ENCODE assay signal across 8 cellular contexts in genomic region chr6:4778086-4778485, GRCh38. TPM values are rescaled to one million over a fixed set of nuclear protein-coding genes. Genes with fewer than 3 reads are reported as not detected.
DNase-seq lines count a peak whose midpoint lies in the region; ATAC-seq and TF ChIP-seq lines count a peak whose summit lies in the region.

No MANE protein-coding gene starts in this region.

- DNase-seq in A172 (ENCODE audit: low spot score) (peak; percentile 18), GM13977 (ENCODE audit: low spot score) (peak; percentile 68), immature natural killer cell (no peak), SKM-1 treated with dmso at 0.1 percent for 144 hours (lab: John Stamatoyannopoulos, UW; ENCODE audit: unreplicated experiment) (no peak), DMS79 treated with DMSO at 0.1 percent for 48 hours (lab: John Stamatoyannopoulos, UW) (no peak), caudate nucleus (lab: John Stamatoyannopoulos, UW) (no peak)
- no peak for DNase-seq in activated CD4-positive, alpha-beta memory T cell treated with anti-CD3 and anti-CD28 coated beads for 36 hours

- peak overlapping the region; percentile 76 for H3K27ac Mint-ChIP-seq in activated CD4-positive, alpha-beta memory T cell treated with anti-CD3 and anti-CD28 coated beads for 36 hours
- H3K27ac Mint-ChIP-seq in immature natural killer cell: peak overlapping the region; percentile 4 to 54 (median 19)

- H3K36me3 Mint-ChIP-seq in activated CD4-positive, alpha-beta memory T cell treated with anti-CD3 and anti-CD28 coated beads for 36 hours: peaks cover 10% of the 10 kb centered on the region
- no peaks in the 10 kb centered on the region for H3K36me3 Mint-ChIP-seq in immature natural killer cell

- H3K9me3 Mint-ChIP-seq in activated CD4-positive, alpha-beta memory T cell treated with anti-CD3 and anti-CD28 coated beads for 36 hours: peaks cover 12% of the 10 kb centered on the region
- no peaks in the 10 kb centered on the region for H3K9me3 Mint-ChIP-seq in immature natural killer cell

- H3K4me1 Mint-ChIP-seq in activated CD4-positive, alpha-beta memory T cell treated with anti-CD3 and anti-CD28 coated beads for 36 hours (ENCODE audit: low read depth): peaks cover 68% of the 10 kb centered on the region
- H3K4me1 Mint-ChIP-seq in immature natural killer cell: peaks cover 60 to 73% of the 10 kb centered on the region in 2 donors

- POLR2A ChIA-PET in activated CD4-positive, alpha-beta memory T cell treated with anti-CD3 and anti-CD28 coated beads for 36 hours (lab: Charles Lee): interaction anchor here (0.9 to 2.5 kb wide), 3 partner anchors 12 to 164 kb away, joined by 3 to 13 read pairs (median 5); no protein-coding TSS in a partner anchor

- in situ Hi-C loops in GM13977 (cut with MboI; ENCODE audit: low pct_unique_long_range_greater_than_20kb, low sequenced_read_pairs, unreplicated experiment): no loop called here

- no peak overlapping the region for H3K27ac ChIP-seq in caudate nucleus (ENCODE audit: low read depth, low read length)

- intact Hi-C loops in activated CD4-positive, alpha-beta memory T cell treated with anti-CD3 and anti-CD28 coated beads for 36 hours (cut with micrococcal nuclease): loop anchor here (1.0 to 10.0 kb wide), 10 partner anchors 12 to 1661 kb away; partner anchors contain the start of genes BPHL, ECI2, FARS2 and LYRM4

- CTCF ChIA-PET in activated CD4-positive, alpha-beta memory T cell treated with anti-CD3 and anti-CD28 coated beads for 36 hours (lab: Charles Lee): interaction anchor here (0.7 to 1.0 kb wide), 3 partner anchors 9 to 42 kb away, joined by 4 to 5 read pairs (median 5); no protein-coding TSS in a partner anchor

- ATAC-seq in GM18909 (IDR thresholded peaks at IDR 0.05; ENCODE audit: poor library complexity, unreplicated experiment): no peak

- H3K27me3 Mint-ChIP-seq in activated CD4-positive, alpha-beta memory T cell treated with anti-CD3 and anti-CD28 coated beads for 36 hours: peaks cover 10% of the 10 kb centered on the region
- H3K27me3 Mint-ChIP-seq in immature natural killer cell (ENCODE audit: low read depth in 3 of 3): peaks cover 6 to 22% (median 18%) of the 10 kb centered on the region in 3 donors

- peak overlapping the region; percentile 80 for H3K4me3 Mint-ChIP-seq in activated CD4-positive, alpha-beta memory T cell treated with anti-CD3 and anti-CD28 coated beads for 36 hours
- H3K4me3 Mint-ChIP-seq in immature natural killer cell: peak overlapping the region; percentile 78 to 96 (median 94)

- TF ChIP-seq CTCF in GM13977 (IDR thresholded peaks at IDR 0.05; ENCODE audit: extremely low read depth, insufficient read depth, missing control alignments): no peak

RNA-seq across cellular contexts. Expression of gene CDYL, which starts 1.9 kb away (rescaled TPM):
- total RNA-seq in A172 (2014; rRNA removed; shearing (Covaris generic)): 28.9 and 32.0 TPM in 2 replicates
- total RNA-seq in activated CD4-positive, alpha-beta memory T cell treated with anti-CD3 and anti-CD28 coated beads for 36 hours: 10 to 100 TPM; 22.4 to 24.4 TPM
- 10 to 100 TPM in 2 of 3 donors, 1 to 10 TPM in 1; 4.0 to 19.9 (median 13.4) TPM for polyA plus RNA-seq in immature natural killer cell

Comparison
In these comparisons a context has a peak if more than half of its experiments do, and no peak if none do; other contexts are left out.
1. DNase-seq: peak in A172 (single experiment) and GM13977 (single experiment); none in activated CD4-positive, alpha-beta memory T cell treated with anti-CD3 and anti-CD28 coated beads for 36 hours (single experiment), immature natural killer cell (0 of 3), SKM-1 treated with dmso at 0.1 percent for 144 hours (single experiment), DMS79 treated with DMSO at 0.1 percent for 48 hours (single experiment) and caudate nucleus (0 of 61).